Comparison of ENCODE assay signal across 10 cellular contexts in genomic region chr4:84493092-84493850, GRCh38. TPM values are rescaled to one million over a fixed set of nuclear protein-coding genes. Genes with fewer than 3 reads are reported as not detected.
A peak's percentile ranks its signal among the peaks of the same experiment; 100 is the strongest.
DNase-seq lines count a peak whose midpoint lies in the region; ATAC-seq and TF ChIP-seq lines count a peak whose summit lies in the region.
"Had no signal": no experiment of that assay in that cellular context is flagged by ENCODE, and none has a peak within 500 bp of the region (broad histone marks: within the 10 kb centered on the region; RNA-seq: fewer than 3 reads in every experiment).

No MANE protein-coding gene starts in this region.

- H3K4me3 Mint-ChIP-seq in CD14-positive monocyte = peak overlapping the region; percentile 67 to 90
- peak overlapping the region; percentile 2 to 84 (median 42) for H3K4me3 Mint-ChIP-seq in IgD-negative memory B cell
- H3K4me3 Mint-ChIP-seq: activated naive CD8-positive, alpha-beta T cell had no signal

- peaks cover 7 to 10% of the 10 kb centered on the region in 2 donors for H3K36me3 Mint-ChIP-seq in CD14-positive monocyte
- H3K36me3 Mint-ChIP-seq in IgD-negative memory B cell = no peaks in the 10 kb centered on the region

- DNase-seq in CD14-positive monocyte (ENCODE audit: low spot score) (no peak), ecto neural progenitor cell (ENCODE audit: low spot score) (peak; percentile 82), myocyte (ENCODE audit: low read depth) (peak; percentile 48), GOT3 (lab: John Stamatoyannopoulos, UW) (no peak), EL (no peak), GF-D8 (lab: John Stamatoyannopoulos, UW) (no peak)

- H3K9me3 Mint-ChIP-seq in CD14-positive monocyte = peaks cover 0 to 48% (median 34%) of the 10 kb centered on the region in 7 donors
- peaks cover 0 to 12% (median 2%) of the 10 kb centered on the region in 3 donors for H3K9me3 Mint-ChIP-seq in IgD-negative memory B cell

- intact Hi-C loops in CD14-positive monocyte (cut with micrococcal nuclease) = no loop called here

- H3K27ac Mint-ChIP-seq in CD14-positive monocyte (peak overlapping the region in 4 of 7 donors; percentile 2 to 55 (median 38)), IgD-negative memory B cell (peak overlapping the region in 2 of 3 donors; percentile 85 to 90)
- H3K27ac Mint-ChIP-seq: activated naive CD8-positive, alpha-beta T cell had no signal

- ATAC-seq in GM18861 (IDR thresholded peaks at IDR 0.05; ENCODE audit: unreplicated experiment) = no peak

- peaks cover 90 to 98% (median 94%) of the 10 kb centered on the region in 3 donors for H3K27me3 Mint-ChIP-seq in CD14-positive monocyte (ENCODE audit: low read depth in 3 of 3)
- H3K27me3 Mint-ChIP-seq in IgD-negative memory B cell = peaks cover 40% of the 10 kb centered on the region

- H3K4me1 Mint-ChIP-seq in CD14-positive monocyte (peaks cover 36% of the 10 kb centered on the region), IgD-negative memory B cell (peaks cover 6 to 7% (median 6%) of the 10 kb centered on the region in 3 donors)

- TF ChIP-seq CTCF in CD14-positive monocyte (IDR thresholded peaks at IDR 0.05) = peak; percentile 11

RNA-seq across cellular contexts. Expression of gene NKX6-1, which starts 5.8 kb away (rescaled TPM):
- polyA plus RNA-seq in CD14-positive monocyte = not detected
- polyA plus RNA-seq in IgD-negative memory B cell = not detected
- total RNA-seq in myocyte = 0.94 and 1.6 TPM in 2 replicates
- polyA plus RNA-seq in myocyte (2012) = 0.54 TPM
- total RNA-seq: OCI-LY7 had no signal

Comparison
In these comparisons a context has a peak if more than half of its experiments do, and no peak if none do; other contexts are left out.
1. DNase-seq: peak in ecto neural progenitor cell (single experiment) and myocyte (single experiment); none in CD14-positive monocyte (single experiment), GOT3 (single experiment), EL (single experiment) and GF-D8 (single experiment).